Comparison of ENCODE assay signal across 1 cellular context in genomic region chr15:63908986-63909385, GRCh38.
TF ChIP-seq lines count a peak whose summit lies in the region.

No MANE protein-coding gene starts in this region.

TF ChIP-seq in GM12878, 131 proteins besides CTCF, POLR2A, EP300 and RAD21 (continued from another document):
- no peak for TF ChIP-seq CREM (IDR thresholded peaks at IDR 0.05; ENCODE audit: low read depth)
- no peak for TF ChIP-seq FOXM1 (IDR thresholded peaks at IDR 0.05; ENCODE audit: low read depth, low read length)
- no peak for TF ChIP-seq NR2C2 (IDR thresholded peaks at IDR 0.05; ENCODE audit: borderline replicate concordance, control insufficient read depth, insufficient read length, low read depth)
- TF ChIP-seq ZNF217 (IDR thresholded peaks at IDR 0.05): no peak
- no peak for TF ChIP-seq TAF1 (IDR thresholded peaks at IDR 0.05; ENCODE audit: borderline replicate concordance, low read depth, low read length)
- TF ChIP-seq ZBTB4 (CRISPR knock-in tag; IDR thresholded peaks at IDR 0.05): no peak
- no peak for TF ChIP-seq FOS (IDR thresholded peaks at IDR 0.05; ENCODE audit: borderline replicate concordance, extremely low read depth, insufficient read length)
- no peak for TF ChIP-seq ESRRA (IDR thresholded peaks at IDR 0.05; ENCODE audit: low read length)
- no peak for TF ChIP-seq STAT1 (conservative IDR thresholded peaks at IDR 0.05)
